20 cellular contexts compared by ENCODE assay signal in genomic region chr2:144682248-144682647, GRCh38.
DNase-seq lines count a peak whose midpoint lies in the region; ATAC-seq and TF ChIP-seq lines count a peak whose summit lies in the region.
"Had no signal": no experiment of that assay in that cellular context is flagged by ENCODE, and none has a peak within 500 bp of the region (broad histone marks: within the 10 kb centered on the region; RNA-seq: fewer than 3 reads in every experiment).

No MANE protein-coding gene starts in this region.

- H3K9ac ChIP-seq in Loucy (ENCODE audit: low read depth, low read length, poor library complexity, severe bottlenecking), result no peak overlapping the region
- no peak overlapping the region for H3K9ac ChIP-seq in PC-3 (ENCODE audit: low read length)
- H3K9ac ChIP-seq: GM23248 had no signal

- H3K79me2 ChIP-seq in Loucy (ENCODE audit: insufficient read depth, low read length), result no peaks in the 10 kb centered on the region
- no peaks in the 10 kb centered on the region for H3K79me2 ChIP-seq in PC-3 (ENCODE audit: low read length)

- TF ChIP-seq CTCF in CD14-positive monocyte (IDR thresholded peaks at IDR 0.05) (no peak), Loucy (conservative IDR thresholded peaks at IDR 0.05; ENCODE audit: low read length) (no peak), foreskin keratinocyte (conservative IDR thresholded peaks at IDR 0.05) (no peak), PC-3 (conservative IDR thresholded peaks at IDR 0.05; ENCODE audit: low read depth, low read length) (no peak)

- H3K4me1 ChIP-seq in Loucy (ENCODE audit: insufficient read depth, low read length, poor library complexity, severe bottlenecking) (no peaks in the 10 kb centered on the region), foreskin keratinocyte (peaks cover 8% of the 10 kb centered on the region), PC-3 (ENCODE audit: insufficient read depth, low read length) (no peaks in the 10 kb centered on the region)
- H3K4me1 ChIP-seq: Caco-2, testis had no signal

- BruUV-seq in PC-3 (replicated peaks; lab: Mats Ljungman, UMichigan), result no TSS peak

- H3K27me3 Mint-ChIP-seq in CD14-positive monocyte (ENCODE audit: low read depth in 3 of 3), result no peaks in the 10 kb centered on the region

- no peaks in the 10 kb centered on the region for H3K27me3 ChIP-seq in Loucy (ENCODE audit: insufficient read depth, low read length, poor library complexity, severe bottlenecking)
- no peaks in the 10 kb centered on the region for H3K27me3 ChIP-seq in foreskin keratinocyte
- no peaks in the 10 kb centered on the region for H3K27me3 ChIP-seq in PC-3 (ENCODE audit: low read length)
- H3K27me3 ChIP-seq: heart right ventricle, testis had no signal

- H3K9me2 ChIP-seq in Loucy (replicated peaks; ENCODE audit: low read depth, low read length) (no peaks in the 10 kb centered on the region), PC-3 (replicated peaks; ENCODE audit: low read length) (no peaks in the 10 kb centered on the region)

- peak overlapping the region; percentile 94 to 98 (median 97) for H3K27ac Mint-ChIP-seq in CD14-positive monocyte
- H3K27ac Mint-ChIP-seq: activated CD8-positive, alpha-beta T cell treated with anti-CD3 and anti-CD28 coated beads, Interleukin-2, amount 10 ng/mL, durations not matched to agents 7 days and 5 days; activated naive CD4-positive, alpha-beta T cell treated with anti-CD3 and anti-CD28 coated beads, Interleukin-2, amount 50 U/mL, for 72 hours; activated T-cell treated with anti-CD3 and anti-CD28 coated beads, Interleukin-2, amount 50 U/mL, for 24 hours; T-helper 2 cell treated with Interferon-gamma antibody and Interleukin-4, amounts not matched to agents 5 μg/mL and 100 μg/mL, for 36 hours had no signal

- intact Hi-C loops in CD14-positive monocyte (cut with micrococcal nuclease) (loop anchor here in 1 of 2 donors (2.0 kb wide), 1 partner anchor 21 kb away; no protein-coding TSS in a partner anchor), PC-3 (cut with micrococcal nuclease) (no loop called here)

- no peaks in the 10 kb centered on the region for H3K9me3 Mint-ChIP-seq in CD14-positive monocyte
- H3K9me3 Mint-ChIP-seq: activated naive CD4-positive, alpha-beta T cell treated with anti-CD3 and anti-CD28 coated beads, Interleukin-2, amount 50 U/mL, for 72 hours; activated T-cell treated with anti-CD3 and anti-CD28 coated beads, Interleukin-2, amount 50 U/mL, for 24 hours; T-helper 2 cell treated with Interferon-gamma antibody and Interleukin-4, amounts not matched to agents 5 μg/mL and 100 μg/mL, for 36 hours had no signal

- H4K20me1 ChIP-seq in Loucy (ENCODE audit: insufficient read depth, low read length, poor library complexity, severe bottlenecking) (no peaks in the 10 kb centered on the region), PC-3 (ENCODE audit: low read length) (no peaks in the 10 kb centered on the region)

- H3K36me3 ChIP-seq in Loucy (ENCODE audit: insufficient read depth, low read length), result no peaks in the 10 kb centered on the region
- no peaks in the 10 kb centered on the region for H3K36me3 ChIP-seq in PC-3 (ENCODE audit: low read depth, low read length)
- H3K36me3 ChIP-seq: heart right ventricle, lower lobe of right lung had no signal

- peaks cover 3% of the 10 kb centered on the region in 2 donors for H3K36me3 Mint-ChIP-seq in CD14-positive monocyte
- H3K36me3 Mint-ChIP-seq: activated naive CD4-positive, alpha-beta T cell treated with anti-CD3 and anti-CD28 coated beads, Interleukin-2, amount 50 U/mL, for 72 hours had no signal

- H2AFZ ChIP-seq in Loucy (ENCODE audit: low read length), result 0 out of 2 replicates have a peak overlapping the region, but pooled peaks have one; percentile 16
- H2AFZ ChIP-seq in PC-3 (ENCODE audit: low read length), result no peak overlapping the region
- H2AFZ ChIP-seq: GM23248 had no signal

- no peaks in the 10 kb centered on the region for H3F3A ChIP-seq in Loucy (ENCODE audit: low read depth)
- no peaks in the 10 kb centered on the region for H3F3A ChIP-seq in PC-3 (ENCODE audit: low read length, unreplicated experiment)

- H3K4me3 ChIP-seq in Loucy (ENCODE audit: low read length, poor library complexity, severe bottlenecking) (no peak overlapping the region), PC-3 (ENCODE audit: low read length) (no peak overlapping the region)
- H3K4me3 ChIP-seq: GM23248, heart right ventricle, lower lobe of right lung, testis had no signal

- H3K4me1 Mint-ChIP-seq in CD14-positive monocyte, result peaks cover 68% of the 10 kb centered on the region

- ATAC-seq in foreskin keratinocyte, result peak; percentile 74
- ATAC-seq in PC-3, result no peak
- no peak for ATAC-seq in HG02642 (IDR thresholded peaks at IDR 0.05; ENCODE audit: poor library complexity, unreplicated experiment)
- ATAC-seq in GM18858 (IDR thresholded peaks at IDR 0.05; ENCODE audit: unreplicated experiment), result no peak
- ATAC-seq: activated CD8-positive, alpha-beta T cell treated with anti-CD3 and anti-CD28 coated beads, Interleukin-2, amount 10 ng/mL, durations not matched to agents 7 days and 5 days; activated naive CD4-positive, alpha-beta T cell treated with anti-CD3 and anti-CD28 coated beads, Interleukin-2, amount 50 U/mL, for 72 hours; heart right ventricle had no signal

- POLR2A ChIA-PET in PC-3 (lab: Charles Lee; ENCODE audit: unreplicated experiment), result no interaction called here

- no peak overlapping the region for H3K27ac ChIP-seq in foreskin keratinocyte
- H3K27ac ChIP-seq in PC-3 (ENCODE audit: low read length), result no peak overlapping the region
- H3K27ac ChIP-seq: GM23248, lower lobe of right lung, testis had no signal

- H3K4me2 ChIP-seq in Loucy (ENCODE audit: low read depth, low read length, poor library complexity, severe bottlenecking) (no peak overlapping the region), PC-3 (ENCODE audit: low read length) (no peak overlapping the region)

- CTCF ChIA-PET in PC-3 (lab: Charles Lee), result no interaction called here

- H3K9me3 ChIP-seq in Loucy (ENCODE audit: insufficient read depth, low read depth, low read length) (no peaks in the 10 kb centered on the region), PC-3 (ENCODE audit: low read length) (no peaks in the 10 kb centered on the region)
- H3K9me3 ChIP-seq: Caco-2, heart right ventricle, lower lobe of right lung, testis had no signal

- DNase-seq in CD14-positive monocyte (ENCODE audit: low spot score) (peak; percentile 79), OCI-M1 (lab: John Stamatoyannopoulos, UW) (peak; percentile 73), foreskin keratinocyte (peak; percentile 32 to 66), PC-3 (no peak)
- DNase-seq: activated CD8-positive, alpha-beta T cell treated with anti-CD3 and anti-CD28 coated beads, Interleukin-2, amount 10 ng/mL, durations not matched to agents 7 days and 5 days; activated T-cell treated with anti-CD3 and anti-CD28 coated beads, Interleukin-2, amount 50 U/mL, for 24 hours; Caco-2; effector memory CD4-positive, alpha-beta T cell; GM23248; heart right ventricle; KG1; lower lobe of right lung; occipital lobe; retina; testis had no signal

- peak overlapping the region in 1 of 2 donors; percentile 43 for H3K4me3 Mint-ChIP-seq in CD14-positive monocyte
- H3K4me3 Mint-ChIP-seq: activated CD8-positive, alpha-beta T cell treated with anti-CD3 and anti-CD28 coated beads, Interleukin-2, amount 10 ng/mL, durations not matched to agents 7 days and 5 days; activated T-cell treated with anti-CD3 and anti-CD28 coated beads, Interleukin-2, amount 50 U/mL, for 24 hours; T-helper 2 cell treated with Interferon-gamma antibody and Interleukin-4, amounts not matched to agents 5 μg/mL and 100 μg/mL, for 36 hours had no signal
